In the genomic region with DNA sequence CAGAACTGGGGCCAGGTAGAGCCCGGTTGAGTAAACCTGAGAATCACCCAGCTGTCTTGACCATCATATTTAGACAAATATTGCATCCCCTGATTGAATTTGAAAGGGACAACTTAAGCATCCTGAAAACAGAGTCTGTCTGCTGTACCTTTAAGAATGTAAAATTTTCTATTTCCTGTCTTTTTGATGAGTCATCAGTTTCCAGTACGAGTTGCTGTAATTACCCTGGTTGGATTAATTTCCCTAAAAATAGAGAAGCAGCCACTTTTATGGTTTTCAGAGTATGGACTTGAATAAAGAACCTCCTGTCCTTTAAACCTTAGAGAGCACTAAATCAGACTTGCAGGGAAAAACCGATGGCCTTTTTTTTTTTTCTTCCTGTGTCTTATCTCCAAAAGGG, we compare ENCODE assay signal across 9 cellular contexts.
DNase-seq lines count a peak whose midpoint lies in the region; ATAC-seq and TF ChIP-seq lines count a peak whose summit lies in the region.
"Had no signal": no experiment of that assay in that cellular context is flagged by ENCODE, and none has a peak within 500 bp of the region (broad histone marks: within the 10 kb centered on the region; RNA-seq: fewer than 3 reads in every experiment).

No MANE protein-coding gene starts in this region.

- no peaks in the 10 kb centered on the region for H3K27me3 ChIP-seq in KMS-11 (ENCODE audit: insufficient read depth, low read depth)
- no peaks in the 10 kb centered on the region for H3K27me3 ChIP-seq in body of pancreas

- TF ChIP-seq POLR2A in body of pancreas (IDR thresholded peaks at IDR 0.05): no peak

- peak overlapping the region; percentile 10; the same call in 1 of the 2 replicates for H3K9ac ChIP-seq in KMS-11

- no peak for ATAC-seq in activated CD8-positive, alpha-beta T cell treated with anti-CD3 and anti-CD28 coated beads, Interleukin-2, amount 10 ng/mL, durations not matched to agents 7 days and 5 days
- ATAC-seq in left colon (peak; percentile 35), body of pancreas (no peak)

- TF ChIP-seq CTCF in CD14-positive monocyte (IDR thresholded peaks at IDR 0.05) (no peak), KMS-11 (conservative IDR thresholded peaks at IDR 0.05; ENCODE audit: low read depth, low read length) (no peak), body of pancreas (IDR thresholded peaks at IDR 0.05) (no peak)

- H3K4me1 Mint-ChIP-seq in CD14-positive monocyte: peaks cover 24% of the 10 kb centered on the region
- H3K4me1 Mint-ChIP-seq in activated CD8-positive, alpha-beta T cell treated with anti-CD3 and anti-CD28 coated beads, Interleukin-2, amount 10 ng/mL, durations not matched to agents 7 days and 5 days (ENCODE audit: low read depth): peaks cover 13% of the 10 kb centered on the region
- peaks cover 4 to 19% of the 10 kb centered on the region in 2 donors for H3K4me1 Mint-ChIP-seq in immature natural killer cell

- H3K27me3 Mint-ChIP-seq in CD14-positive monocyte (ENCODE audit: low read depth in 3 of 3): peaks cover 0 to 2% (median 0%) of the 10 kb centered on the region in 3 donors
- H3K27me3 Mint-ChIP-seq in activated CD8-positive, alpha-beta T cell treated with anti-CD3 and anti-CD28 coated beads, Interleukin-2, amount 10 ng/mL, durations not matched to agents 7 days and 5 days (ENCODE audit: low read depth): no peaks in the 10 kb centered on the region
- H3K27me3 Mint-ChIP-seq in immature natural killer cell (ENCODE audit: low read depth in 3 of 3): no peaks in the 10 kb centered on the region

- H3K36me3 ChIP-seq in KMS-11 (ENCODE audit: insufficient read depth) (no peaks in the 10 kb centered on the region), body of pancreas (replicated peaks in 1 of 2; ENCODE audit: insufficient read depth in 1 of 2, low read depth in 2 of 2) (no peaks in the 10 kb centered on the region)

- POLR2A ChIA-PET in activated CD8-positive, alpha-beta T cell treated with anti-CD3 and anti-CD28 coated beads, Interleukin-2, amount 10 ng/mL, durations not matched to agents 7 days and 5 days (lab: Charles Lee): no interaction called here

- H3K27ac ChIP-seq in KMS-11 (peak overlapping the region; percentile 37), body of pancreas (no peak overlapping the region)

- CTCF ChIA-PET in activated CD8-positive, alpha-beta T cell treated with anti-CD3 and anti-CD28 coated beads, Interleukin-2, amount 10 ng/mL, durations not matched to agents 7 days and 5 days (lab: Charles Lee): no interaction called here

- H3K4me3 Mint-ChIP-seq in CD14-positive monocyte (peak overlapping the region; percentile 12 to 16), immature natural killer cell (no peak overlapping the region)
- H3K4me3 Mint-ChIP-seq in activated CD8-positive, alpha-beta T cell treated with anti-CD3 and anti-CD28 coated beads, Interleukin-2, amount 10 ng/mL, durations not matched to agents 7 days and 5 days: no peak overlapping the region

- H3K4me3 ChIP-seq in KMS-11 (IDR thresholded peaks at IDR 0.05; ENCODE audit: insufficient read depth, low read depth, low read length): no peak overlapping the region
- H3K4me3 ChIP-seq in body of pancreas: no peak overlapping the region

- H3K4me2 ChIP-seq in KMS-11: peak overlapping the region; percentile 80

- H3K4me1 ChIP-seq in KMS-11 (ENCODE audit: low read depth, poor library complexity, severe bottlenecking): peaks cover 17% of the 10 kb centered on the region
- peaks cover 14% of the 10 kb centered on the region for H3K4me1 ChIP-seq in body of pancreas

- H3K9me3 Mint-ChIP-seq in CD14-positive monocyte (no peaks in the 10 kb centered on the region), immature natural killer cell (no peaks in the 10 kb centered on the region)
- H3K9me3 Mint-ChIP-seq in activated CD8-positive, alpha-beta T cell treated with anti-CD3 and anti-CD28 coated beads, Interleukin-2, amount 10 ng/mL, durations not matched to agents 7 days and 5 days (ENCODE audit: insufficient read depth): no peaks in the 10 kb centered on the region

- H4K20me1 ChIP-seq in KMS-11 (ENCODE audit: insufficient read depth): no peaks in the 10 kb centered on the region

- 0 out of 2 replicates have a peak overlapping the region, but pooled peaks have one; percentile 17 for H2AFZ ChIP-seq in KMS-11 (ENCODE audit: low read depth)

- 41 to 56% methylated on average over 3 of the region's 3 CpGs for WGBS in body of pancreas, 2 donors

- intact Hi-C loops in CD14-positive monocyte (cut with micrococcal nuclease) (no loop called here), left colon (cut with DNase I, micrococcal nuclease) (no loop called here), body of pancreas (cut with DNase I) (no loop called here)

- peak overlapping the region; percentile 80 to 93 (median 88) for H3K27ac Mint-ChIP-seq in CD14-positive monocyte
- H3K27ac Mint-ChIP-seq in activated CD8-positive, alpha-beta T cell treated with anti-CD3 and anti-CD28 coated beads, Interleukin-2, amount 10 ng/mL, durations not matched to agents 7 days and 5 days: peak overlapping the region; percentile 76
- no peak overlapping the region for H3K27ac Mint-ChIP-seq in immature natural killer cell

- DNase-seq in CD14-positive monocyte (ENCODE audit: low spot score) (no peak), left colon (no peak), body of pancreas (no peak), immature natural killer cell (no peak), 8988T (no peak)
- DNase-seq in activated CD8-positive, alpha-beta T cell treated with anti-CD3 and anti-CD28 coated beads, Interleukin-2, amount 10 ng/mL, durations not matched to agents 7 days and 5 days: no peak
- DNase-seq in activated CD4-positive, CD25-positive, alpha-beta regulatory T cell (lab: John Stamatoyannopoulos, UW): no peak
- DNase-seq: NCI-H526 had no signal

- H3K36me3 Mint-ChIP-seq in CD14-positive monocyte (peaks cover 41 to 65% of the 10 kb centered on the region in 2 donors), immature natural killer cell (peaks cover 3 to 19% (median 12%) of the 10 kb centered on the region in 3 donors)
- H3K36me3 Mint-ChIP-seq in activated CD8-positive, alpha-beta T cell treated with anti-CD3 and anti-CD28 coated beads, Interleukin-2, amount 10 ng/mL, durations not matched to agents 7 days and 5 days (ENCODE audit: low read depth): no peaks in the 10 kb centered on the region

- H3K9me3 ChIP-seq in body of pancreas: no peaks in the 10 kb centered on the region

- no peaks in the 10 kb centered on the region for H3K79me2 ChIP-seq in KMS-11 (ENCODE audit: insufficient read depth, low read depth)

Comparison
In these comparisons a context has a peak if more than half of its experiments do, and no peak if none do; other contexts are left out.
1. H3K27ac Mint-ChIP-seq: peak in CD14-positive monocyte (7 of 7) and activated CD8-positive, alpha-beta T cell treated with anti-CD3 and anti-CD28 coated beads, Interleukin-2, amount 10 ng/mL, durations not matched to agents 7 days and 5 days (single experiment); none in immature natural killer cell (0 of 6).
2. H3K4me3 Mint-ChIP-seq: peak in CD14-positive monocyte (2 of 2); none in activated CD8-positive, alpha-beta T cell treated with anti-CD3 and anti-CD28 coated beads, Interleukin-2, amount 10 ng/mL, durations not matched to agents 7 days and 5 days (single experiment) and immature natural killer cell (0 of 5).